ENCODE assay signal across 1 cellular context in genomic region chr16:88400186-88400585, GRCh38.
TF ChIP-seq lines count a peak whose summit lies in the region.

No MANE protein-coding gene starts in this region.

TF ChIP-seq in K562, 482 proteins besides CTCF, POLR2A, EP300 and RAD21:
- TF ChIP-seq HDAC2 (IDR thresholded peaks at IDR 0.05), result 0 out of 2 replicates have a peak, but pooled peaks have one; percentile 23
- TF ChIP-seq SREBF1 (IDR thresholded peaks at IDR 0.05; ENCODE audit: borderline replicate concordance, low read depth, low read length), result no peak
- no peak for TF ChIP-seq HNRNPUL1 (IDR thresholded peaks at IDR 0.05; ENCODE audit: low read length)
- no peak for TF ChIP-seq CBFB (CRISPR knock-in tag; IDR thresholded peaks at IDR 0.05)
- TF ChIP-seq ZNF184 (CRISPR knock-in tag; IDR thresholded peaks at IDR 0.05), result no peak
- TF ChIP-seq KLF6 (CRISPR knock-in tag; IDR thresholded peaks at IDR 0.05; ENCODE audit: borderline replicate concordance), result no peak
- no peak for TF ChIP-seq HNRNPK (IDR thresholded peaks at IDR 0.05; ENCODE audit: low read depth, low read length, poor library complexity, severe bottlenecking)
- TF ChIP-seq CSDE1 (IDR thresholded peaks at IDR 0.05), result no peak
- no peak for TF ChIP-seq POLR2H (tag; IDR thresholded peaks at IDR 0.05; ENCODE audit: low read depth)
- peak; percentile 60 for TF ChIP-seq BCOR (IDR thresholded peaks at IDR 0.05)
- TF ChIP-seq ELF1 (tag; IDR thresholded peaks at IDR 0.05), result no peak
- TF ChIP-seq SNIP1 (IDR thresholded peaks at IDR 0.05; ENCODE audit: low read depth), result no peak
- no peak for TF ChIP-seq ZNF764 (CRISPR knock-in tag; IDR thresholded peaks at IDR 0.05; ENCODE audit: low read depth)
- TF ChIP-seq ZBTB26 (CRISPR knock-in tag; IDR thresholded peaks at IDR 0.05), result no peak
- no peak for TF ChIP-seq ZBTB2 (IDR thresholded peaks at IDR 0.05)
- no peak for TF ChIP-seq XRCC3 (IDR thresholded peaks at IDR 0.05)
